Comparison of ENCODE assay signal across 15 cellular contexts in the genomic region with DNA sequence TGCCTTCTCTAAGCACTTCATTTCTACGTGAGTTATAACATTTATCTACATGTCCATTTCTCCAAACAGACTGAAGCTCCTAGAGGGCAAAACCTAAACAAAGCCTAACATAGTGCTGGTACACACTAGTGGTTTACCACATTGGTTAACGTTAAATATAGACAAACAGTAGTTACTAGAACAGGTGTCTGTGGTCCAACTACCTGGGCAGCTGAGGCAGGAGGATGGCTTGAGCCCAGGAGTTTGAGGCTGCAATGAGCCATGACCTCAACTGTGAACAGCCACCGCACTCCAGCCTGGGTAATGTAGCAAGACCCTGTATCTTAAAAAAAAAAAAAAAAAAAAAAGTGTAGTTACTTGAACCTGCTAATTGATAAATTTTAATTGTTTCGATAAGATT. TPM values are rescaled to one million over a fixed set of nuclear protein-coding genes. Genes with fewer than 3 reads are reported as not detected.
DNase-seq lines count a peak whose midpoint lies in the region; ATAC-seq and TF ChIP-seq lines count a peak whose summit lies in the region.
"Had no signal": no experiment of that assay in that cellular context is flagged by ENCODE, and none has a peak within 500 bp of the region (broad histone marks: within the 10 kb centered on the region; RNA-seq: fewer than 3 reads in every experiment).

No MANE protein-coding gene starts in this region.

- H3K27me3 Mint-ChIP-seq in osteocyte (ENCODE audit: unreplicated experiment): no peaks in the 10 kb centered on the region
- H3K27me3 Mint-ChIP-seq: dendritic cell treated with granulocyte-macrophage colony-stimulating factor and Interleukin-4, amounts not matched to agents 40 ng/mL and 50 ng/mL, for 4 days had no signal

- no peak for TF ChIP-seq CTCF in osteocyte (IDR thresholded peaks at IDR 0.05)

- no peaks in the 10 kb centered on the region for H3K9me3 Mint-ChIP-seq in osteocyte (ENCODE audit: unreplicated experiment)
- H3K9me3 Mint-ChIP-seq: activated T-helper 2 cell treated with anti-CD3 and anti-CD28 coated beads, Interferon-gamma antibody, Interleukin-2, Interleukin-4, amounts not matched to agents 10 μg/mL and 5 μg/mL and 100 μg/mL, durations not matched to agents 14 hours and 24 hours and 36 hours; CD8-positive, alpha-beta memory T cell; dendritic cell treated with granulocyte-macrophage colony-stimulating factor and Interleukin-4, amounts not matched to agents 40 ng/mL and 50 ng/mL, for 4 days; HFFc6 had no signal

- H3K4me3 Mint-ChIP-seq in osteocyte (ENCODE audit: unreplicated experiment): no peak overlapping the region
- H3K4me3 Mint-ChIP-seq: CD8-positive, alpha-beta memory T cell; dendritic cell treated with granulocyte-macrophage colony-stimulating factor and Interleukin-4, amounts not matched to agents 40 ng/mL and 50 ng/mL, for 4 days; HFFc6 had no signal

- DNase-seq in osteocyte (ENCODE audit: extremely low spot score, unreplicated experiment) (no peak), AG08395 (ENCODE audit: low spot score) (no peak), NCI-H1105 treated with DMSO at 0.1 percent for 48 hours (lab: John Stamatoyannopoulos, UW) (no peak)
- DNase-seq: activated CD4-positive, alpha-beta T cell treated with anti-CD3 and anti-CD28 coated beads, Interleukin-2, amount 50 U/mL, for 4 hours; CD8-positive, alpha-beta memory T cell; HFFc6; mammary epithelial cell; NCI-H1048; NCI-H446 had no signal

- peak overlapping the region; percentile 57 for H3K27ac Mint-ChIP-seq in osteocyte (ENCODE audit: unreplicated experiment)
- H3K27ac Mint-ChIP-seq: activated T-helper 2 cell treated with anti-CD3 and anti-CD28 coated beads, Interferon-gamma antibody, Interleukin-2, Interleukin-4, amounts not matched to agents 10 μg/mL and 5 μg/mL and 100 μg/mL, durations not matched to agents 14 hours and 24 hours and 36 hours; CD8-positive, alpha-beta memory T cell; dendritic cell treated with granulocyte-macrophage colony-stimulating factor and Interleukin-4, amounts not matched to agents 40 ng/mL and 50 ng/mL, for 4 days; HFFc6 had no signal

- H3K4me1 Mint-ChIP-seq in osteocyte (ENCODE audit: unreplicated experiment): peaks cover 64% of the 10 kb centered on the region
- H3K4me1 Mint-ChIP-seq: CD8-positive, alpha-beta memory T cell had no signal

- peaks cover 16% of the 10 kb centered on the region for H3K36me3 Mint-ChIP-seq in osteocyte (ENCODE audit: unreplicated experiment)

- ATAC-seq in GM19043 (IDR thresholded peaks at IDR 0.05; ENCODE audit: low read depth, unreplicated experiment) (peak; percentile 56), HG02623 (IDR thresholded peaks at IDR 0.05; ENCODE audit: unreplicated experiment) (peak; percentile 50), HG03460 (IDR thresholded peaks at IDR 0.05; ENCODE audit: unreplicated experiment) (peak; percentile 74), HG03025 (IDR thresholded peaks at IDR 0.05; ENCODE audit: low FRiP score, unreplicated experiment) (no peak)

RNA-seq across cellular contexts. Expression of gene PTPRK, which starts 26.5 kb away (rescaled TPM):
- 130 and 131 TPM in 2 replicates for total RNA-seq in osteocyte
